Comparison of ENCODE assay signal across 18 cellular contexts in genomic region chr1:59670662-59671061, GRCh38.
DNase-seq lines count a peak whose midpoint lies in the region; TF ChIP-seq lines count a peak whose summit lies in the region.
"Had no signal": no experiment of that assay in that cellular context is flagged by ENCODE, and none has a peak within 500 bp of the region (broad histone marks: within the 10 kb centered on the region; RNA-seq: fewer than 3 reads in every experiment).

No MANE protein-coding gene starts in this region.

- TF ChIP-seq POLR2A in Peyer's patch (IDR thresholded peaks at IDR 0.05): no peak
- TF ChIP-seq POLR2A in lower leg skin (IDR thresholded peaks at IDR 0.05): no peak

- H3K9ac ChIP-seq in rectal smooth muscle tissue (ENCODE audit: low read length): no peak overlapping the region

- WGBS in lower leg skin, 2 donors: 79 to 84% methylated on average over 1 of the region's 1 CpG

- DNase-seq in AG10803 (ENCODE audit: low read depth): peak; percentile 28
- DNase-seq in SJSA1 (ENCODE audit: low read depth in 1 of 2, low spot score in 2 of 2): no peak
- peak; percentile 26 for DNase-seq in fibroblast of gingiva (ENCODE audit: low read depth)
- DNase-seq in Peyer's patch: no peak
- DNase-seq in GDM1 (lab: John Stamatoyannopoulos, UW): no peak
- no peak for DNase-seq in lower leg skin (ENCODE audit: low spot score in 2 of 2)
- DNase-seq in NCI-H2196 (lab: John Stamatoyannopoulos, UW; ENCODE audit: unreplicated experiment): no peak
- DNase-seq: activated CD4-positive, alpha-beta T cell treated with anti-CD3 and anti-CD28 coated beads for 1 hour; activated CD8-positive, alpha-beta memory T cell treated with anti-CD3 and anti-CD28 coated beads, Interleukin-2, amount 10 ng/mL, durations not matched to agents 7 days and 5 days; activated effector memory CD4-positive, alpha-beta T cell treated with Interleukin-2 at 50 U/mL for 16 hours; left colon; naive thymus-derived CD8-positive, alpha-beta T cell; NCI-H1105 treated with DMSO at 0.1 percent for 48 hours; NCI-H2227 treated with DMSO at 0.1 percent for 48 hours; NK-92 treated with Interleukin-12 subunit alpha and Interleukin-12 subunit beta, amount 100 ng/mL, for 24 hours had no signal

- peaks cover 15% of the 10 kb centered on the region for H3K4me1 ChIP-seq in SJSA1 (replicated peaks)
- H3K4me1 ChIP-seq in rectal smooth muscle tissue (ENCODE audit: control insufficient read depth, insufficient read depth, low read length): peaks cover 23% of the 10 kb centered on the region
- peaks cover 0 to 5% (median 0%) of the 10 kb centered on the region in 4 donors for H3K4me1 ChIP-seq in Peyer's patch

- no peaks in the 10 kb centered on the region for H3K36me3 ChIP-seq in SJSA1
- H3K36me3 ChIP-seq in rectal smooth muscle tissue (ENCODE audit: control insufficient read depth, insufficient read depth, low read length): no peaks in the 10 kb centered on the region
- no peaks in the 10 kb centered on the region for H3K36me3 ChIP-seq in Peyer's patch

- intact Hi-C loops in lower leg skin (cut with DNase I; ENCODE audit: low total_unique reads): no loop called here

- H3K4me3 ChIP-seq in AG10803 (ENCODE audit: low read length) (no peak overlapping the region), SJSA1 (no peak overlapping the region), rectal smooth muscle tissue (ENCODE audit: low read length) (no peak overlapping the region), Peyer's patch (no peak overlapping the region), lower leg skin (ENCODE audit: low read depth, poor library complexity, severe bottlenecking) (no peak overlapping the region)
- H3K4me3 ChIP-seq: coronary artery, K562 had no signal

- TF ChIP-seq CTCF in AG10803 (conservative IDR thresholded peaks at IDR 0.05; ENCODE audit: low read length) (no peak), Peyer's patch (IDR thresholded peaks at IDR 0.05) (no peak), lower leg skin (IDR thresholded peaks at IDR 0.05) (no peak)

- no peaks in the 10 kb centered on the region for H3K27me3 ChIP-seq in SJSA1 (replicated peaks)
- no peaks in the 10 kb centered on the region for H3K27me3 ChIP-seq in rectal smooth muscle tissue (ENCODE audit: control insufficient read depth, insufficient read depth, low read length)
- no peaks in the 10 kb centered on the region for H3K27me3 ChIP-seq in Peyer's patch

- peaks cover 10% of the 10 kb centered on the region for H3K9me3 ChIP-seq in SJSA1 (replicated peaks)
- no peaks in the 10 kb centered on the region for H3K9me3 ChIP-seq in Peyer's patch

- 0 out of 2 replicates have a peak overlapping the region, but pooled peaks have one; percentile 1 for H3K27ac ChIP-seq in SJSA1
- peak overlapping the region; percentile 18 for H3K27ac ChIP-seq in rectal smooth muscle tissue (ENCODE audit: low read depth, low read length)
- H3K27ac ChIP-seq in Peyer's patch: peak overlapping the region in 1 of 4 donors; percentile 17

Comparison
In these comparisons a context has a peak if more than half of its experiments do, and no peak if none do; other contexts are left out.
1. DNase-seq: peak in AG10803 (single experiment) and fibroblast of gingiva (single experiment); none in SJSA1 (0 of 2), Peyer's patch (0 of 3), GDM1 (single experiment), lower leg skin (0 of 2) and NCI-H2196 (single experiment).